In genomic region chr5:72151169-72151568, GRCh38 we compare ENCODE assay signal across 1 cellular context.
TF ChIP-seq lines count a peak whose summit lies in the region.

No MANE protein-coding gene starts in this region.

TF ChIP-seq in H1, 55 proteins besides CTCF, POLR2A, EP300 and RAD21:
- TF ChIP-seq ATF2 (IDR thresholded peaks at IDR 0.05; ENCODE audit: low read length) (no peak), MAX (IDR thresholded peaks at IDR 0.05) (no peak), KDM4A (IDR thresholded peaks at IDR 0.05; ENCODE audit: low read depth, low read length, severe bottlenecking) (no peak), EGR1 (IDR thresholded peaks at IDR 0.05; ENCODE audit: borderline replicate concordance, low read depth, low read length) (no peak), BACH1 (IDR thresholded peaks at IDR 0.05; ENCODE audit: low read length) (no peak), RXRA (IDR thresholded peaks at IDR 0.05; ENCODE audit: insufficient read depth, low read depth, low read length) (no peak), TAF1 (IDR thresholded peaks at IDR 0.05; ENCODE audit: low read depth, low read length) (no peak), POLR2AphosphoS5 (IDR thresholded peaks at IDR 0.05; ENCODE audit: low read depth, low read length) (no peak), KDM5A (IDR thresholded peaks at IDR 0.05; ENCODE audit: low read length) (no peak), TAF7 (optimal IDR thresholded peaks at IDR 0.05; ENCODE audit: borderline replicate concordance, low read depth, low read length) (no peak)
